In the genomic region with DNA sequence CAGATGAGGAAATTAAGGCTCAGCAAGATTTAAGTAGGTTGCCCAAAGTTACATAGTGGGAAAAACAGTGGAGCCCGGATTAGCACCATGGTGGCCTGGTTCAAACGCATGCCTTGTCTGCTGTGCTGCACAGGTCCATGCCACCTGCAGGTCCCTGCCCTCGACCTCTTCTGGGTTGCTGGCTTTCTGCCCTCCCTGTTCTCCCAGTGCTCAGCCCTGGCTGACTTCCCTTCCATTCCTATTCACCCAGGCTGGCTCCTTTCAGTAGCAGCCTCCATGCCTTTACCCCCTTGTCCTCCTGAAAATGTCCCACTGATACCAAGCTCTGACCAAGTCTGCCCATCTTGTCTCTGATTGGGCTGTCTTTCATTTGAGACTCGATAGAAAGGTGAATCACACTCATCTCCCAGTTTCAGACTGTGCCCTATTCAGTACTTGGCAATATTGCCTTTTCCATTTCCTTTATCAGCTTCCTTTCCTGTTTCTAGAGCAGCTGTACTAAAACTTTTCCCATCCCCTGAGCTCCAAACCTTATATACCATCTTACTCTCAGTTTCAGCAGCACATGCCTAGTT, we compare ENCODE assay signal across 18 cellular contexts.
DNase-seq lines count a peak whose midpoint lies in the region; ATAC-seq, FAIRE-seq and TF ChIP-seq lines count a peak whose summit lies in the region.
"Had no signal": no experiment of that assay in that cellular context is flagged by ENCODE, and none has a peak within 500 bp of the region (broad histone marks: within the 10 kb centered on the region; RNA-seq: fewer than 3 reads in every experiment).

No MANE protein-coding gene starts in this region.

- H3K36me3 ChIP-seq in breast epithelium: no peaks in the 10 kb centered on the region
- H3K36me3 ChIP-seq in esophagus (ENCODE audit: control insufficient read depth in 2 of 2, insufficient read depth in 2 of 2, low read length in 1 of 2): no peaks in the 10 kb centered on the region
- H3K36me3 ChIP-seq in thyroid gland: no peaks in the 10 kb centered on the region
- H3K36me3 ChIP-seq: WERI-Rb-1 had no signal

- no peak overlapping the region for H3K4me3 ChIP-seq in breast epithelium
- H3K4me3 ChIP-seq in esophagus (ENCODE audit: low read depth in 1 of 2, low read length in 2 of 2): no peak overlapping the region
- H3K4me3 ChIP-seq in thyroid gland (replicated peaks in 1 of 3): no peak overlapping the region
- H3K4me3 ChIP-seq: body of pancreas, dorsolateral prefrontal cortex, lung had no signal

- H3K27ac ChIP-seq in breast epithelium (no peak overlapping the region), esophagus (ENCODE audit: low read depth in 2 of 2, low read length in 1 of 2) (peak overlapping the region; percentile 69 to 77), thyroid gland (no peak overlapping the region)
- H3K27ac ChIP-seq: body of pancreas, dorsolateral prefrontal cortex, WERI-Rb-1 had no signal

- FAIRE-seq in D721Med (lab: Jason Lieb, UNC): no peak

- H3K4me3 Mint-ChIP-seq in MCF 10A (ENCODE audit: unreplicated experiment): no peak overlapping the region
- H3K4me3 Mint-ChIP-seq in stimulated activated effector memory CD8-positive, alpha-beta T cell treated with anti-CD3 and anti-CD28 coated beads, Interleukin-12 subunit alpha, Interleukin-12 subunit beta, amount 100 ng/mL, for 72 hours: no peak overlapping the region
- H3K4me3 Mint-ChIP-seq: natural killer cell treated with Interleukin-12 subunit alpha and Interleukin-12 subunit beta and Interleukin-15 and Interleukin-18, amount 100 ng/mL, for 72 hours had no signal

- H3K9me3 ChIP-seq in breast epithelium: no peaks in the 10 kb centered on the region
- no peaks in the 10 kb centered on the region for H3K9me3 ChIP-seq in esophagus (ENCODE audit: control insufficient read depth in 2 of 2, insufficient read depth in 1 of 2, low read depth in 1 of 2, low read length in 1 of 2)
- no peaks in the 10 kb centered on the region for H3K9me3 ChIP-seq in thyroid gland
- H3K9me3 ChIP-seq: body of pancreas had no signal

- TF ChIP-seq POLR2A in breast epithelium (IDR thresholded peaks at IDR 0.05): no peak
- TF ChIP-seq POLR2A in thyroid gland (IDR thresholded peaks at IDR 0.05): no peak

- ATAC-seq in stimulated activated effector memory CD8-positive, alpha-beta T cell treated with anti-CD3 and anti-CD28 coated beads, Interleukin-12 subunit alpha, Interleukin-12 subunit beta, amount 100 ng/mL, for 72 hours: no peak
- ATAC-seq: body of pancreas; natural killer cell treated with Interleukin-12 subunit alpha and Interleukin-12 subunit beta and Interleukin-15 and Interleukin-18, amount 100 ng/mL, for 72 hours had no signal

- CTCF ChIA-PET in MCF 10A (lab: Yijun Ruan, JAX): interaction anchor here (0.6 to 1.1 kb wide), 2 partner anchors 74 to 152 kb away, joined by 3 to 6 read pairs; no protein-coding TSS in a partner anchor

- POLR2A ChIA-PET in MCF 10A (lab: Yijun Ruan, JAX): interaction anchor here (0.6 to 1.3 kb wide), 5 partner anchors 11 to 195 kb away, joined by 3 to 4 read pairs (median 4); no protein-coding TSS in a partner anchor

- H3K4me1 ChIP-seq in breast epithelium (no peaks in the 10 kb centered on the region), esophagus (ENCODE audit: control insufficient read depth in 2 of 2, insufficient read depth in 2 of 2, low read length in 1 of 2) (peaks cover 0 to 5% of the 10 kb centered on the region in 2 donors), thyroid gland (no peaks in the 10 kb centered on the region)
- H3K4me1 ChIP-seq: body of pancreas had no signal

- 63 to 74% methylated on average over 4 of the region's 4 CpGs for WGBS in esophagus, 2 donors
- WGBS in thyroid gland, 2 donors: 84 to 89% methylated on average over 4 of the region's 4 CpGs

- DNase-seq in MCF 10A (ENCODE audit: unreplicated experiment) (no peak), breast epithelium (ENCODE audit: low spot score in 2 of 2) (no peak), NCI-H69 (lab: John Stamatoyannopoulos, UW) (peak; percentile 35), D721Med (ENCODE audit: insufficient read length, low spot score) (no peak), NCI-H1092 (lab: John Stamatoyannopoulos, UW) (no peak), thyroid gland (no peak)
- DNase-seq in stimulated activated effector memory CD8-positive, alpha-beta T cell treated with anti-CD3 and anti-CD28 coated beads, Interleukin-12 subunit alpha, Interleukin-12 subunit beta, amount 100 ng/mL, for 72 hours (ENCODE audit: low spot score in 2 of 2): no peak
- DNase-seq: activated gamma-delta T cell treated with Interleukin-2 at 50 U/mL for 16 hours; body of pancreas; dorsolateral prefrontal cortex; NCI-H524; retina; stimulated activated CD4-positive, alpha-beta T cell treated with anti-CD3 and anti-CD28 coated beads, Interleukin-2, amount 100 ng/mL, for 24 hours; stimulated activated CD8-positive, alpha-beta memory T cell treated with anti-CD3 and anti-CD28 coated beads, Interleukin-4, amount 100 ng/mL, for 48 hours; WERI-Rb-1 had no signal

- intact Hi-C loops in MCF 10A (cut with micrococcal nuclease): no loop called here
- intact Hi-C loops in breast epithelium (cut with DNase I; ENCODE audit: low total_unique reads): no loop called here
- intact Hi-C loops in thyroid gland (cut with DNase I): no loop called here

- no peak for TF ChIP-seq CTCF in MCF 10A (IDR thresholded peaks at IDR 0.05; ENCODE audit: unreplicated experiment)
- no peak for TF ChIP-seq CTCF in breast epithelium (IDR thresholded peaks at IDR 0.05)
- TF ChIP-seq CTCF in D721Med (IDR thresholded peaks at IDR 0.05; ENCODE audit: insufficient read depth, missing control alignments): no peak
- TF ChIP-seq CTCF in thyroid gland (IDR thresholded peaks at IDR 0.05): no peak

- H3K27me3 ChIP-seq in breast epithelium: no peaks in the 10 kb centered on the region
- H3K27me3 ChIP-seq in esophagus (ENCODE audit: control insufficient read depth in 1 of 2, insufficient read depth in 2 of 2, low read length in 2 of 2): no peaks in the 10 kb centered on the region
- no peaks in the 10 kb centered on the region for H3K27me3 ChIP-seq in thyroid gland
- H3K27me3 ChIP-seq: body of pancreas, dorsolateral prefrontal cortex had no signal

- H3K9me3 Mint-ChIP-seq in MCF 10A (ENCODE audit: unreplicated experiment): no peaks in the 10 kb centered on the region
- peaks cover 7% of the 10 kb centered on the region for H3K9me3 Mint-ChIP-seq in stimulated activated effector memory CD8-positive, alpha-beta T cell treated with anti-CD3 and anti-CD28 coated beads, Interleukin-12 subunit alpha, Interleukin-12 subunit beta, amount 100 ng/mL, for 72 hours

- H3K27me3 Mint-ChIP-seq in MCF 10A (ENCODE audit: insufficient read depth, unreplicated experiment): no peaks in the 10 kb centered on the region
- H3K27me3 Mint-ChIP-seq: natural killer cell treated with Interleukin-12 subunit alpha and Interleukin-12 subunit beta and Interleukin-15 and Interleukin-18, amount 100 ng/mL, for 72 hours had no signal

- peaks cover 13% of the 10 kb centered on the region for H3K4me1 Mint-ChIP-seq in MCF 10A (ENCODE audit: insufficient read depth, unreplicated experiment)
- peaks cover 18% of the 10 kb centered on the region for H3K4me1 Mint-ChIP-seq in stimulated activated effector memory CD8-positive, alpha-beta T cell treated with anti-CD3 and anti-CD28 coated beads, Interleukin-12 subunit alpha, Interleukin-12 subunit beta, amount 100 ng/mL, for 72 hours

- H3K27ac Mint-ChIP-seq in MCF 10A (ENCODE audit: low read depth, unreplicated experiment): peak overlapping the region; percentile 60
- H3K27ac Mint-ChIP-seq in stimulated activated effector memory CD8-positive, alpha-beta T cell treated with anti-CD3 and anti-CD28 coated beads, Interleukin-12 subunit alpha, Interleukin-12 subunit beta, amount 100 ng/mL, for 72 hours: peak overlapping the region; percentile 47
- H3K27ac Mint-ChIP-seq: natural killer cell treated with Interleukin-12 subunit alpha and Interleukin-12 subunit beta and Interleukin-15 and Interleukin-18, amount 100 ng/mL, for 72 hours had no signal

- H3K36me3 Mint-ChIP-seq in MCF 10A (ENCODE audit: insufficient read depth, unreplicated experiment): peaks cover 8% of the 10 kb centered on the region
- no peaks in the 10 kb centered on the region for H3K36me3 Mint-ChIP-seq in stimulated activated effector memory CD8-positive, alpha-beta T cell treated with anti-CD3 and anti-CD28 coated beads, Interleukin-12 subunit alpha, Interleukin-12 subunit beta, amount 100 ng/mL, for 72 hours

- BruUV-seq in MCF 10A (replicated peaks; lab: Mats Ljungman, UMichigan): no TSS peak

Comparison
In these comparisons a context has a peak if more than half of its experiments do, and no peak if none do; other contexts are left out.
1. H3K27ac ChIP-seq: peak in esophagus (2 of 2); none in breast epithelium (0 of 2) and thyroid gland (0 of 3).